Comparison of ENCODE assay signal across 10 cellular contexts in genomic region chr10:132418520-132419416, GRCh38. TPM values are rescaled to one million over a fixed set of nuclear protein-coding genes. Genes with fewer than 3 reads are reported as not detected.
DNase-seq lines count a peak whose midpoint lies in the region; ATAC-seq, FAIRE-seq and TF ChIP-seq lines count a peak whose summit lies in the region.
"Had no signal": no experiment of that assay in that cellular context is flagged by ENCODE, and none has a peak within 500 bp of the region (broad histone marks: within the 10 kb centered on the region; RNA-seq: fewer than 3 reads in every experiment).

No MANE protein-coding gene starts in this region.

- CTCF ChIA-PET in PC-9 (lab: Charles Lee) (interaction anchor here (0.6 kb wide), 1 partner anchor 28 kb away, joined by 4 read pairs; no protein-coding TSS in a partner anchor), GM10248 (lab: Yijun Ruan, JAX) (no interaction called here)

- no TSS peak for BruUV-seq in PC-9 (replicated peaks; lab: Mats Ljungman, UMichigan)

- H3K36me3 ChIP-seq in PC-9 (ENCODE audit: low read depth) = no peaks in the 10 kb centered on the region
- peaks cover 0 to 15% (median 11%) of the 10 kb centered on the region in 5 donors for H3K36me3 ChIP-seq in subcutaneous abdominal adipose tissue (ENCODE audit: control insufficient read depth in 5 of 5, insufficient read depth in 5 of 5, low read length in 5 of 5)

- FAIRE-seq in GM12892 (lab: Jason Lieb, UNC) = no peak
- FAIRE-seq: A204.1 had no signal

- H3K9ac ChIP-seq in subcutaneous abdominal adipose tissue (ENCODE audit: low read length in 5 of 5) = no peak overlapping the region

- no peaks in the 10 kb centered on the region for H4K20me1 ChIP-seq in PC-9 (ENCODE audit: insufficient read depth)

- ATAC-seq in omental fat pad (ENCODE audit: low FRiP score) = no peak

- POLR2A ChIA-PET in PC-9 (lab: Charles Lee; ENCODE audit: unreplicated experiment) = interaction anchor here (0.6 to 1.2 kb wide), 4 partner anchors 10 to 28 kb away, joined by 3 to 7 read pairs (median 6); no protein-coding TSS in a partner anchor
- POLR2A ChIA-PET in GM10248 (lab: Yijun Ruan, JAX) = no interaction called here

- H3K4me3 ChIP-seq in PC-9 = no peak overlapping the region
- H3K4me3 ChIP-seq in subcutaneous abdominal adipose tissue (ENCODE audit: low read depth in 1 of 5, low read length in 5 of 5) = no peak overlapping the region
- H3K4me3 ChIP-seq: smooth muscle cell had no signal

- H3K27me3 ChIP-seq in PC-9 (ENCODE audit: insufficient read depth, low read depth) (no peaks in the 10 kb centered on the region), subcutaneous abdominal adipose tissue (ENCODE audit: control insufficient read depth in 5 of 5, insufficient read depth in 4 of 5, low read length in 5 of 5) (no peaks in the 10 kb centered on the region)

- TF ChIP-seq CTCF in PC-9 (conservative IDR thresholded peaks at IDR 0.05) (no peak), GM10248 (IDR thresholded peaks at IDR 0.05; ENCODE audit: control extremely low read depth, extremely low read depth, low read depth, missing control alignments) (no peak), omental fat pad (IDR thresholded peaks at IDR 0.05) (no peak)

- peak; percentile 37 for DNase-seq in DMS 273 (lab: John Stamatoyannopoulos, UW; ENCODE audit: unreplicated experiment)
- DNase-seq in DMS 273 treated with DMSO at 0.1 percent for 48 hours (lab: John Stamatoyannopoulos, UW) = no peak
- peak; percentile 91 to 92 for DNase-seq in PC-9
- DNase-seq in iPS DF 19.7 (ENCODE audit: low read depth, low spot score) = peak; percentile 73
- no peak for DNase-seq in GM10248 (ENCODE audit: extremely low spot score)
- no peak for DNase-seq in GM12892 (ENCODE audit: insufficient read length)
- no peak for DNase-seq in omental fat pad (ENCODE audit: low spot score)

- H3F3A ChIP-seq in PC-9 (ENCODE audit: insufficient read depth, low read depth) = peaks cover 18% of the 10 kb centered on the region

- intact Hi-C loops in PC-9 (cut with micrococcal nuclease; ENCODE audit: unreplicated experiment) = loop anchor here (1.0 kb wide), 1 partner anchor 10 kb away; no protein-coding TSS in a partner anchor

- H3K79me2 ChIP-seq in PC-9 (ENCODE audit: low read depth) = peaks cover 9% of the 10 kb centered on the region; the same call in 1 of the 2 replicates

- TF ChIP-seq POLR2A in GM12892 (IDR thresholded peaks at IDR 0.05; ENCODE audit: low read depth, low read length) = no peak

- H3K9me3 ChIP-seq in PC-9 (ENCODE audit: insufficient read depth, low read depth) (no peaks in the 10 kb centered on the region), subcutaneous abdominal adipose tissue (ENCODE audit: control insufficient read depth in 5 of 5, low read length in 5 of 5) (no peaks in the 10 kb centered on the region)

- H3K27ac ChIP-seq in PC-9 (peak overlapping the region; percentile 73), subcutaneous abdominal adipose tissue (ENCODE audit: low read depth, low read length) (peak overlapping the region; percentile 41)

- H3K4me1 ChIP-seq in PC-9 (replicated peaks; ENCODE audit: insufficient read depth) = peaks cover 51% of the 10 kb centered on the region
- peaks cover 0 to 82% (median 72%) of the 10 kb centered on the region in 5 donors for H3K4me1 ChIP-seq in subcutaneous abdominal adipose tissue (ENCODE audit: control insufficient read depth in 5 of 5, insufficient read depth in 5 of 5, low read length in 5 of 5)

- H2AFZ ChIP-seq in PC-9 = no peak overlapping the region

- H3K4me2 ChIP-seq in PC-9 = peak overlapping the region; percentile 69
- H3K4me2 ChIP-seq: smooth muscle cell had no signal

- H3K9me2 ChIP-seq in PC-9 (ENCODE audit: insufficient read depth) = no peaks in the 10 kb centered on the region

RNA-seq across cellular contexts. Expression of gene PWWP2B, which starts 21.8 kb away (rescaled TPM):
- total RNA-seq in PC-9 (2021) (16.9 and 20.6 TPM in 2 replicates), omental fat pad (10 to 100 TPM in 3 of 4 donors, 1 to 10 TPM in 1; 6.0 to 24.4 (median 12.2) TPM)
- polyA plus RNA-seq in GM12892 (2012; ENCODE audit: missing spikeins) = not detected

Comparison
In these comparisons a context has a peak if more than half of its experiments do, and no peak if none do; other contexts are left out.
1. DNase-seq: peak in DMS 273 (single experiment), PC-9 (2 of 2) and iPS DF 19.7 (single experiment); none in DMS 273 treated with DMSO at 0.1 percent for 48 hours (single experiment), GM10248 (single experiment), GM12892 (single experiment) and omental fat pad (single experiment).